Comparison of ENCODE assay signal across 28 cellular contexts in genomic region chr16:79051313-79051712, GRCh38.
"Had no signal": no experiment of that assay in that cellular context is flagged by ENCODE, and none has a peak within 500 bp of the region (broad histone marks: within the 10 kb centered on the region; RNA-seq: fewer than 3 reads in every experiment).

No MANE protein-coding gene starts in this region.

- H3K9me3 Mint-ChIP-seq: nephron; stimulated activated effector memory CD8-positive, alpha-beta T cell treated with anti-CD3 and anti-CD28 coated beads, Interleukin-12 subunit alpha, Interleukin-12 subunit beta, amount 100 ng/mL, for 72 hours; stimulated activated naive B cell treated with anti-CD40 and anti-IgM and Interleukin-4, amounts not matched to agents 10 μg/mL and 1 μg/mL and 100 μg/mL, for 72 hours had no signal

- H3K27me3 ChIP-seq: neural progenitor cell, ovary, right lobe of liver, sigmoid colon, stomach, thyroid gland, tibial nerve, upper lobe of left lung, vagina had no signal

- ATAC-seq: psoas muscle; right cardiac atrium; right lobe of liver; stimulated activated effector memory CD8-positive, alpha-beta T cell treated with anti-CD3 and anti-CD28 coated beads, Interleukin-12 subunit alpha, Interleukin-12 subunit beta, amount 100 ng/mL, for 72 hours; stimulated activated naive B cell treated with anti-CD40 and anti-IgM and Interleukin-4, amounts not matched to agents 10 μg/mL and 1 μg/mL and 100 μg/mL, for 72 hours had no signal

- H3K4me3 ChIP-seq: neural progenitor cell, ovary, psoas muscle, right lobe of liver, sigmoid colon, stomach, thoracic aorta, thyroid gland, tibial nerve, upper lobe of left lung, vagina had no signal

- H3K4me3 Mint-ChIP-seq: nephron; neural progenitor cell; stimulated activated effector memory CD8-positive, alpha-beta T cell treated with anti-CD3 and anti-CD28 coated beads, Interleukin-12 subunit alpha, Interleukin-12 subunit beta, amount 100 ng/mL, for 72 hours; stimulated activated naive B cell treated with anti-CD40 and anti-IgM and Interleukin-4, amounts not matched to agents 10 μg/mL and 1 μg/mL and 100 μg/mL, for 72 hours; stimulated activated naive CD8-positive, alpha-beta T cell treated with anti-CD3 and anti-CD28 coated beads, Interleukin-15, Interleukin-2, amounts not matched to agents 100 ng/mL and 50 ng/mL, for 24 hours had no signal

- H3K79me2 ChIP-seq: parathyroid adenoma had no signal

- FAIRE-seq: small intestine, urothelium cell line had no signal

- H3K4me1 Mint-ChIP-seq: nephron had no signal

- H3K36me3 Mint-ChIP-seq: stimulated activated effector memory CD8-positive, alpha-beta T cell treated with anti-CD3 and anti-CD28 coated beads, Interleukin-12 subunit alpha, Interleukin-12 subunit beta, amount 100 ng/mL, for 72 hours; stimulated activated naive B cell treated with anti-CD40 and anti-IgM and Interleukin-4, amounts not matched to agents 10 μg/mL and 1 μg/mL and 100 μg/mL, for 72 hours had no signal

- H3K36me3 ChIP-seq: neural progenitor cell, ovary, right lobe of liver, sigmoid colon, stomach, thoracic aorta, thyroid gland, tibial nerve, upper lobe of left lung, vagina had no signal

- H3K27me3 Mint-ChIP-seq: progenitor cell of endocrine pancreas; stimulated activated naive CD8-positive, alpha-beta T cell treated with anti-CD3 and anti-CD28 coated beads, Interleukin-15, Interleukin-2, amounts not matched to agents 100 ng/mL and 50 ng/mL, for 24 hours had no signal

- H3K27ac Mint-ChIP-seq: nephron; neural progenitor cell; progenitor cell of endocrine pancreas; stimulated activated effector memory CD8-positive, alpha-beta T cell treated with anti-CD3 and anti-CD28 coated beads, Interleukin-12 subunit alpha, Interleukin-12 subunit beta, amount 100 ng/mL, for 72 hours; stimulated activated naive B cell treated with anti-CD40 and anti-IgM and Interleukin-4, amounts not matched to agents 10 μg/mL and 1 μg/mL and 100 μg/mL, for 72 hours; stimulated activated naive CD8-positive, alpha-beta T cell treated with anti-CD3 and anti-CD28 coated beads, Interleukin-15, Interleukin-2, amounts not matched to agents 100 ng/mL and 50 ng/mL, for 24 hours had no signal

- H3K9me3 ChIP-seq: ovary, psoas muscle, right lobe of liver, sigmoid colon, stomach, thoracic aorta, thyroid gland, upper lobe of left lung, vagina had no signal

- H2AFZ ChIP-seq: neural progenitor cell, parathyroid adenoma had no signal

- DNase-seq: occipital lobe; ovary; posterior cingulate gyrus; psoas muscle; right cardiac atrium; right lobe of liver; sigmoid colon; small intestine; stimulated activated CD4-positive, alpha-beta T cell treated with anti-CD3 and anti-CD28 coated beads, Interleukin-15, amount 100 ng/mL, for 24 hours; stimulated activated CD4-positive, alpha-beta T cell treated with anti-CD3 and anti-CD28 coated beads, Interleukin-2, amount 100 ng/mL, for 24 hours; stimulated activated CD4-positive, alpha-beta T cell treated with anti-CD3 and anti-CD28 coated beads, Interleukin-2, amount 100 ng/mL, for 48 hours; stimulated activated CD4-positive, alpha-beta T cell treated with anti-CD3 and anti-CD28 coated beads, Interleukin-4, amount 100 ng/mL, for 24 hours; stimulated activated naive B cell treated with anti-CD40 and anti-IgM and Interleukin-4, amounts not matched to agents 10 μg/mL and 1 μg/mL and 100 μg/mL, for 72 hours; stimulated activated naive CD4-positive, alpha-beta T cell treated with Interleukin-2 at 50 U/mL for 16 hours; stomach; thyroid gland; trophoblast cell; upper lobe of left lung had no signal

- H3K9ac ChIP-seq: neural progenitor cell, parathyroid adenoma had no signal

- H3K4me1 ChIP-seq: parathyroid adenoma, psoas muscle, sigmoid colon, stomach, thyroid gland, tibial nerve, upper lobe of left lung had no signal

- H3K27ac ChIP-seq: neural progenitor cell, ovary, parathyroid adenoma, psoas muscle, right lobe of liver, sigmoid colon, stomach, thoracic aorta, thyroid gland, tibial nerve, upper lobe of left lung, vagina had no signal

- H3K4me2 ChIP-seq: neural progenitor cell had no signal
